ENCODE assay signal across 11 cellular contexts in the genomic region with DNA sequence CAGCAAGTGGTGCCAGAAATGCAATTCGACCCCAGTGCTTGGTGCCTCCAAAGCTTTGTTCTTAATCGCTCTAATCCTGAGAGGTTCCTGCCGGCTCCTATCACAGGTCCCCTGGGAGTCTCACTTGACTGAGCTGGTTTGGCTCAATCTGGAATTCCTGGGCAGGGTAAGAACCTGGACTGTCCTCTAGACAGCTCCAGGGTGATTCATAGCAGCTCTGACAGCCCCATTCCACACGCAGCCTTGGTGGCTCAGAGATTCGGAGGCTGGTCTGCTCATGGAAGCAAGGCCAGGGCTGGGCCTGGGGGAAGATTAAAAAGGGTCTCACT. TPM values are rescaled to one million over a fixed set of nuclear protein-coding genes. Genes with fewer than 3 reads are reported as not detected.
DNase-seq lines count a peak whose midpoint lies in the region; ATAC-seq and TF ChIP-seq lines count a peak whose summit lies in the region.
"Had no signal": no experiment of that assay in that cellular context is flagged by ENCODE, and none has a peak within 500 bp of the region (broad histone marks: within the 10 kb centered on the region; RNA-seq: fewer than 3 reads in every experiment).

No MANE protein-coding gene starts in this region.

- CTCF ChIA-PET in MCF 10A (lab: Yijun Ruan, JAX): interaction anchor here (0.6 to 7.6 kb wide), 16 partner anchors 8 to 1550 kb away, joined by 3 to 62 read pairs (median 7); no protein-coding TSS in a partner anchor

- TF ChIP-seq CTCF in MCF 10A (IDR thresholded peaks at IDR 0.05; ENCODE audit: unreplicated experiment) (no peak), breast epithelium (IDR thresholded peaks at IDR 0.05) (no peak)

- H3K27ac Mint-ChIP-seq in MCF 10A (ENCODE audit: low read depth, unreplicated experiment): peak overlapping the region; percentile 19
- no peak overlapping the region for H3K27ac Mint-ChIP-seq in activated CD4-positive, alpha-beta T cell treated with anti-CD3 and anti-CD28 coated beads, Interleukin-2, amount 10 ng/mL, durations not matched to agents 24 days and 14 days
- H3K27ac Mint-ChIP-seq: activated CD8-positive, alpha-beta T cell treated with anti-CD3 and anti-CD28 coated beads for 36 hours had no signal

- peak; percentile 42 for DNase-seq in MCF 10A (ENCODE audit: unreplicated experiment)
- DNase-seq in breast epithelium (ENCODE audit: low spot score in 2 of 2): no peak
- DNase-seq in T1000 (lab: John Stamatoyannopoulos, UW): peak; percentile 58
- no peak for DNase-seq in right cardiac atrium
- no peak for DNase-seq in activated CD4-positive, alpha-beta T cell treated with anti-CD3 and anti-CD28 coated beads, Interleukin-2, amount 10 ng/mL, durations not matched to agents 24 days and 14 days
- DNase-seq: activated CD8-positive, alpha-beta T cell treated with anti-CD3 and anti-CD28 coated beads for 36 hours; HCEC 1CT; pancreas had no signal

- H3K36me3 ChIP-seq in breast epithelium: no peaks in the 10 kb centered on the region

- H3K9me3 Mint-ChIP-seq in MCF 10A (ENCODE audit: unreplicated experiment): no peaks in the 10 kb centered on the region
- H3K9me3 Mint-ChIP-seq in activated CD4-positive, alpha-beta T cell treated with anti-CD3 and anti-CD28 coated beads, Interleukin-2, amount 10 ng/mL, durations not matched to agents 24 days and 14 days: no peaks in the 10 kb centered on the region
- H3K9me3 Mint-ChIP-seq: activated CD8-positive, alpha-beta T cell treated with anti-CD3 and anti-CD28 coated beads for 36 hours had no signal

- no peak for TF ChIP-seq POLR2A in breast epithelium (IDR thresholded peaks at IDR 0.05)

- H3K27me3 ChIP-seq in breast epithelium (no peaks in the 10 kb centered on the region), right cardiac atrium (ENCODE audit: control insufficient read depth, insufficient read depth) (no peaks in the 10 kb centered on the region)
- H3K27me3 ChIP-seq: pancreas had no signal

- H3K4me1 Mint-ChIP-seq in MCF 10A (ENCODE audit: insufficient read depth, unreplicated experiment): peaks cover 48% of the 10 kb centered on the region
- peaks cover 48% of the 10 kb centered on the region for H3K4me1 Mint-ChIP-seq in activated CD4-positive, alpha-beta T cell treated with anti-CD3 and anti-CD28 coated beads, Interleukin-2, amount 10 ng/mL, durations not matched to agents 24 days and 14 days

- H3K4me3 ChIP-seq in breast epithelium (no peak overlapping the region), right cardiac atrium (ENCODE audit: low read length) (no peak overlapping the region)
- H3K4me3 ChIP-seq: pancreas had no signal

- intact Hi-C loops in MCF 10A (cut with micrococcal nuclease): loop anchor here (2.0 to 5.0 kb wide), 3 partner anchors 40 to 421 kb away; a partner anchor contains a TSS
- intact Hi-C loops in breast epithelium (cut with DNase I; ENCODE audit: low total_unique reads): loop anchor here (2.0 kb wide), 1 partner anchor 31 kb away; no protein-coding TSS in a partner anchor
- intact Hi-C loops in right cardiac atrium (cut with DNase I): loop anchor here (2.0 to 5.0 kb wide), 3 partner anchors 475 to 480 kb away; no protein-coding TSS in a partner anchor
- intact Hi-C loops in activated CD4-positive, alpha-beta T cell treated with anti-CD3 and anti-CD28 coated beads, Interleukin-2, amount 10 ng/mL, durations not matched to agents 24 days and 14 days (cut with micrococcal nuclease): loop anchor here (2.0 to 5.0 kb wide), 4 partner anchors 35 to 421 kb away; a partner anchor contains a TSS

- H3K4me3 Mint-ChIP-seq in MCF 10A (ENCODE audit: unreplicated experiment): no peak overlapping the region
- no peak overlapping the region for H3K4me3 Mint-ChIP-seq in activated CD4-positive, alpha-beta T cell treated with anti-CD3 and anti-CD28 coated beads, Interleukin-2, amount 10 ng/mL, durations not matched to agents 24 days and 14 days

- no TSS peak for BruUV-seq in MCF 10A (replicated peaks; lab: Mats Ljungman, UMichigan)

- H3K9me3 ChIP-seq in breast epithelium: no peaks in the 10 kb centered on the region
- no peaks in the 10 kb centered on the region for H3K9me3 ChIP-seq in right cardiac atrium (ENCODE audit: control insufficient read depth, low read length)
- H3K9me3 ChIP-seq: pancreas had no signal

- POLR2A ChIA-PET in MCF 10A (lab: Yijun Ruan, JAX): interaction anchor here (0.8 to 1.9 kb wide), 4 partner anchors 31 to 311 kb away, joined by 4 to 12 read pairs (median 6); a partner anchor contains a TSS

- H3K4me1 ChIP-seq in breast epithelium (peaks cover 0 to 4% of the 10 kb centered on the region in 2 donors), right cardiac atrium (ENCODE audit: control insufficient read depth, insufficient read depth, low read length) (peaks cover 5% of the 10 kb centered on the region)

- WGBS in right cardiac atrium: 44% methylated on average over 5 of the region's 5 CpGs

- no peaks in the 10 kb centered on the region for H3K27me3 Mint-ChIP-seq in MCF 10A (ENCODE audit: insufficient read depth, unreplicated experiment)
- H3K27me3 Mint-ChIP-seq in activated CD4-positive, alpha-beta T cell treated with anti-CD3 and anti-CD28 coated beads, Interleukin-2, amount 10 ng/mL, durations not matched to agents 24 days and 14 days: no peaks in the 10 kb centered on the region
- H3K27me3 Mint-ChIP-seq: activated CD8-positive, alpha-beta T cell treated with anti-CD3 and anti-CD28 coated beads for 36 hours had no signal

- H3K27ac ChIP-seq in breast epithelium: peak overlapping the region in 1 of 2 donors; percentile 48
- no peak overlapping the region for H3K27ac ChIP-seq in right cardiac atrium (ENCODE audit: low read length)

- peaks cover 24% of the 10 kb centered on the region for H3K36me3 Mint-ChIP-seq in MCF 10A (ENCODE audit: insufficient read depth, unreplicated experiment)
- peaks cover 3% of the 10 kb centered on the region for H3K36me3 Mint-ChIP-seq in activated CD4-positive, alpha-beta T cell treated with anti-CD3 and anti-CD28 coated beads, Interleukin-2, amount 10 ng/mL, durations not matched to agents 24 days and 14 days (ENCODE audit: low read depth)

- ATAC-seq in right cardiac atrium (peak; percentile 39 to 47), GM21360 (IDR thresholded peaks at IDR 0.05; ENCODE audit: unreplicated experiment) (no peak), GM18873 (IDR thresholded peaks at IDR 0.05; ENCODE audit: low FRiP score, unreplicated experiment) (no peak), HG03571 (IDR thresholded peaks at IDR 0.05; ENCODE audit: unreplicated experiment) (no peak)
- ATAC-seq: pancreas had no signal

RNA-seq across cellular contexts. Expression of a gene that starts 37.9 kb away (rescaled TPM):
- total RNA-seq in MCF 10A (2022): 25.7 and 29.4 TPM in 2 replicates
- total RNA-seq in breast epithelium: 10 to 100 TPM; 16.6 to 71.3 (median 51.5) TPM
- 1 to 10 TPM; 3.9 to 9.2 (median 4.6) TPM for total RNA-seq in right cardiac atrium
- 1.6 TPM for polyA plus RNA-seq in right cardiac atrium
- 0.24 and 0.30 TPM in 2 replicates for total RNA-seq in activated CD4-positive, alpha-beta T cell treated with anti-CD3 and anti-CD28 coated beads, Interleukin-2, amount 10 ng/mL, durations not matched to agents 24 days and 14 days

Comparison
In these comparisons a context has a peak if more than half of its experiments do, and no peak if none do; other contexts are left out.
1. DNase-seq: peak in MCF 10A (single experiment) and T1000 (single experiment); none in breast epithelium (0 of 2), right cardiac atrium (0 of 3) and activated CD4-positive, alpha-beta T cell treated with anti-CD3 and anti-CD28 coated beads, Interleukin-2, amount 10 ng/mL, durations not matched to agents 24 days and 14 days (single experiment).
2. ATAC-seq: peak in right cardiac atrium (2 of 2); none in GM21360 (single experiment), GM18873 (single experiment) and HG03571 (single experiment).